29 cellular contexts compared by ENCODE assay signal in the genomic region with DNA sequence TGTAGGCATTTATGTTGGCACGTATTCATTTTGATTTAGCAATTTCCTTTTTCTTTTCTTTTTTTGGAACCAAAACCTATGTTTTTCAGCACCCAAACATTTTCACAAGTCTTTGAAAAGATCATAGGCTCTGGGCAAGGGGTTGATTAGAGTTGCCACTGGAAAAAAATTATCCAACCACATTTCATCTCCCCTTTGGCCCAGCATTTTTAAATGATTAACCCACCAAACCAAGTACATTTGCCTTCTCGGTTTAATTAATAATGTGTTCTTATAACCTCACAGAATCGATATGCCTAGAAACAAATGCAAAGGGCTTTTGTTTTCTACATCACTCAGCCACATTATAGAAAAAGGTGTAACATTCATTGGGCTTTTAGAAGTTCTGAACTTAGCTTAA.
"Had no signal": no experiment of that assay in that cellular context is flagged by ENCODE, and none has a peak within 500 bp of the region (broad histone marks: within the 10 kb centered on the region; RNA-seq: fewer than 3 reads in every experiment).

No MANE protein-coding gene starts in this region.

- H3K4me1 Mint-ChIP-seq: immature natural killer cell; memory B cell; naive thymus-derived CD4-positive, alpha-beta T cell; nephron progenitor cell; stimulated activated effector memory CD8-positive, alpha-beta T cell treated with anti-CD3 and anti-CD28 coated beads, Interleukin-12 subunit alpha, Interleukin-12 subunit beta, amount 100 ng/mL, for 72 hours had no signal

- H3K36me3 Mint-ChIP-seq: immature natural killer cell; memory B cell; naive thymus-derived CD4-positive, alpha-beta T cell; stimulated activated effector memory CD8-positive, alpha-beta T cell treated with anti-CD3 and anti-CD28 coated beads, Interleukin-12 subunit alpha, Interleukin-12 subunit beta, amount 100 ng/mL, for 72 hours had no signal

- FAIRE-seq: colon, endothelial cell of umbilical vein, pancreas had no signal

- H3K4me3 ChIP-seq: dorsolateral prefrontal cortex, esophagus squamous epithelium, heart right ventricle, lung, pancreas, right atrium auricular region, sigmoid colon, stomach, thyroid gland had no signal

- H3K27ac Mint-ChIP-seq: immature natural killer cell; memory B cell; naive thymus-derived CD4-positive, alpha-beta T cell; nephron progenitor cell; stimulated activated effector memory CD8-positive, alpha-beta T cell treated with anti-CD3 and anti-CD28 coated beads, Interleukin-12 subunit alpha, Interleukin-12 subunit beta, amount 100 ng/mL, for 72 hours had no signal

- H3K4me3 Mint-ChIP-seq: immature natural killer cell; memory B cell; naive thymus-derived CD4-positive, alpha-beta T cell; nephron progenitor cell; stimulated activated effector memory CD8-positive, alpha-beta T cell treated with anti-CD3 and anti-CD28 coated beads, Interleukin-12 subunit alpha, Interleukin-12 subunit beta, amount 100 ng/mL, for 72 hours had no signal

- DNase-seq: central memory CD4-positive, alpha-beta T cell; dorsolateral prefrontal cortex; effector CD4-positive, alpha-beta T cell; erythroblast; esophagus squamous epithelium; foreskin melanocyte; glutamatergic neuron; heart right ventricle; hippocampal formation; immature natural killer cell; islet precursor cell; midbrain; naive thymus-derived CD4-positive, alpha-beta T cell; nephron progenitor cell; occipital lobe; pancreas; sigmoid colon; stimulated activated CD4-positive, alpha-beta T cell treated with anti-CD3 and anti-CD28 coated beads, Interleukin-2, amount 100 ng/mL, for 24 hours; stimulated activated CD4-positive, alpha-beta T cell treated with anti-CD3 and anti-CD28 coated beads, Interleukin-4, amount 100 ng/mL, for 24 hours; stimulated activated naive CD4-positive, alpha-beta T cell treated with Interleukin-2 at 50 U/mL for 16 hours; stomach; thyroid gland; trophoblast cell had no signal

- H3K27me3 Mint-ChIP-seq: memory B cell; naive thymus-derived CD4-positive, alpha-beta T cell had no signal
